Comparison of ENCODE assay signal across 29 cellular contexts in the genomic region with DNA sequence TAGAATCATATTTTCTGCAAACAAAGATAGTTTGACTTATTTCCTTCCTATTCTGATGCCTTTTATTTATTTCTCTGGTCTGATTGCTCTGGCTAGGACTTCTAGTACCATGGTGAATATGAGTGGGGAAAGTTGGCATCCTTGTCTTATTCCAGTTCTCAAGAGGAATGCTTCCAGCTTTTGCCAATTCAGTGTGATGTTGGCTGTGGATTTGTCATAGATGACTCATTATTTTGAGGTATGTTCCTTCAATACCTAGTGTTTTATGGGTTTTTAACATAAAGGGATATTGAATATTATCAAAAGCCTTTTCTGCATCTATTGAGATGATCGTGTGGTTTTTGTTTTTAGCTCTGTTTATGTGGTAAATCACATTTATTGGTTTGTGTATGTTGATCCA.
DNase-seq lines count a peak whose midpoint lies in the region; ATAC-seq and TF ChIP-seq lines count a peak whose summit lies in the region.
"Had no signal": no experiment of that assay in that cellular context is flagged by ENCODE, and none has a peak within 500 bp of the region (broad histone marks: within the 10 kb centered on the region; RNA-seq: fewer than 3 reads in every experiment).

No MANE protein-coding gene starts in this region.

- no peaks in the 10 kb centered on the region for H3F3A ChIP-seq in PC-3 (ENCODE audit: low read length, unreplicated experiment)

- no peak for ATAC-seq in PC-3
- ATAC-seq: GM12878, HCT116 had no signal

- no peak overlapping the region for H3K4me2 ChIP-seq in PC-3 (ENCODE audit: low read length)
- H3K4me2 ChIP-seq: BLaER1 had no signal

- H3K36me3 ChIP-seq in PC-3 (ENCODE audit: low read depth, low read length): no peaks in the 10 kb centered on the region
- no peaks in the 10 kb centered on the region for H3K36me3 ChIP-seq in effector memory CD4-positive, alpha-beta T cell (ENCODE audit: control insufficient read depth, insufficient read depth, low read length)
- H3K36me3 ChIP-seq: BLaER1, Peyer's patch had no signal

- H3K9me3 ChIP-seq in PC-3 (ENCODE audit: low read length): no peaks in the 10 kb centered on the region
- no peaks in the 10 kb centered on the region for H3K9me3 ChIP-seq in effector memory CD4-positive, alpha-beta T cell (ENCODE audit: control insufficient read depth, low read length)
- H3K9me3 ChIP-seq: BLaER1, Caco-2, Peyer's patch had no signal

- H3K9ac ChIP-seq in PC-3 (ENCODE audit: low read length): no peak overlapping the region
- H3K9ac ChIP-seq: BLaER1 had no signal

- no peaks in the 10 kb centered on the region for H3K27me3 ChIP-seq in PC-3 (ENCODE audit: low read length)
- no peaks in the 10 kb centered on the region for H3K27me3 ChIP-seq in effector memory CD4-positive, alpha-beta T cell (replicated peaks; ENCODE audit: control insufficient read depth, insufficient read depth, low read length, poor library complexity, severe bottlenecking)
- H3K27me3 ChIP-seq: BLaER1, Peyer's patch had no signal

- DNase-seq in HS-5 (ENCODE audit: low read depth) (peak; percentile 25), PC-3 (peak; percentile 47), fibroblast of gingiva (ENCODE audit: low read depth) (peak; percentile 26), kidney tubule cell (ENCODE audit: low spot score) (peak; percentile 16), NCI-H1694 (lab: John Stamatoyannopoulos, UW) (no peak)
- DNase-seq in effector memory CD4-positive, alpha-beta T cell: no peak
- DNase-seq in stimulated activated CD4-positive, alpha-beta T cell treated with anti-CD3 and anti-CD28 coated beads, Interleukin-2, amount 100 ng/mL, for 24 hours: no peak
- DNase-seq: ACHN; Caco-2; CD4-positive, alpha-beta T cell; DMS 273 treated with DMSO at 0.1 percent for 48 hours; DMS79 treated with DMSO at 0.1 percent for 48 hours; GOT3; Kasumi-1; MM.1S; NCI-H1048; NCI-H1417 treated with DMSO at 0.1 percent for 48 hours; NCI-H187 treated with DMSO at 0.1 percent for 48 hours; NCI-H2107; NCI-H510A treated with DMSO at 0.1 percent for 48 hours; NCI-H748 treated with DMSO at 0.1 percent for 48 hours; NK-92 treated with Interleukin-12 subunit alpha and Interleukin-12 subunit beta, amount 100 ng/mL, for 24 hours; Peyer's patch; Right ventricle myocardium superior; SW 1271 had no signal

- TF ChIP-seq CTCF in PC-3 (conservative IDR thresholded peaks at IDR 0.05; ENCODE audit: low read depth, low read length): no peak

- POLR2A ChIA-PET in PC-3 (lab: Charles Lee; ENCODE audit: unreplicated experiment): no interaction called here

- no peak overlapping the region for H3K27ac ChIP-seq in PC-3 (ENCODE audit: low read length)
- H3K27ac ChIP-seq in effector memory CD4-positive, alpha-beta T cell (ENCODE audit: insufficient read depth, low read length, poor library complexity, severe bottlenecking): no peak overlapping the region
- H3K27ac ChIP-seq: BLaER1, Peyer's patch, SK-N-MC had no signal

- no peaks in the 10 kb centered on the region for H3K9me2 ChIP-seq in PC-3 (replicated peaks; ENCODE audit: low read length)

- intact Hi-C loops in PC-3 (cut with micrococcal nuclease): no loop called here

- no TSS peak for BruUV-seq in PC-3 (replicated peaks; lab: Mats Ljungman, UMichigan)

- H2AFZ ChIP-seq in PC-3 (ENCODE audit: low read length): no peak overlapping the region

- CTCF ChIA-PET in PC-3 (lab: Charles Lee): no interaction called here

- H3K79me2 ChIP-seq in PC-3 (ENCODE audit: low read length): no peaks in the 10 kb centered on the region

- H3K4me3 ChIP-seq in PC-3 (ENCODE audit: low read length): no peak overlapping the region
- no peak overlapping the region for H3K4me3 ChIP-seq in effector memory CD4-positive, alpha-beta T cell (ENCODE audit: insufficient read depth, low read depth, low read length, poor library complexity, severe bottlenecking)
- H3K4me3 ChIP-seq: BLaER1, GM12878, Peyer's patch, SK-N-MC had no signal

- no peaks in the 10 kb centered on the region for H4K20me1 ChIP-seq in PC-3 (ENCODE audit: low read length)
- H4K20me1 ChIP-seq: BLaER1 had no signal

- H3K4me1 ChIP-seq in PC-3 (ENCODE audit: insufficient read depth, low read length): no peaks in the 10 kb centered on the region
- H3K4me1 ChIP-seq in effector memory CD4-positive, alpha-beta T cell (ENCODE audit: control insufficient read depth, insufficient read depth, low read length, poor library complexity, severe bottlenecking): no peaks in the 10 kb centered on the region
- H3K4me1 ChIP-seq: BLaER1, Caco-2, Peyer's patch had no signal

Comparison
In these comparisons a context has a peak if more than half of its experiments do, and no peak if none do; other contexts are left out.
1. DNase-seq: peak in HS-5 (single experiment), PC-3 (single experiment), fibroblast of gingiva (single experiment) and kidney tubule cell (single experiment); none in effector memory CD4-positive, alpha-beta T cell (0 of 3), stimulated activated CD4-positive, alpha-beta T cell treated with anti-CD3 and anti-CD28 coated beads, Interleukin-2, amount 100 ng/mL, for 24 hours (0 of 2) and NCI-H1694 (single experiment).